In genomic region chr5:137753227-137753985, GRCh38 we compare ENCODE assay signal across 8 cellular contexts. TPM values are rescaled to one million over a fixed set of nuclear protein-coding genes. Genes with fewer than 3 reads are reported as not detected.
A peak's percentile ranks its signal among the peaks of the same experiment; 100 is the strongest.
DNase-seq lines count a peak whose midpoint lies in the region; ATAC-seq and TF ChIP-seq lines count a peak whose summit lies in the region.

No MANE protein-coding gene starts in this region.

- peak overlapping the region; percentile 98 to 100 (median 99) for H3K9ac ChIP-seq in skeletal muscle tissue (ENCODE audit: low read depth in 1 of 3, low read length in 3 of 3)

- H3K9me3 ChIP-seq in iPS DF 6.9 (ENCODE audit: control insufficient read depth, insufficient read depth, low read length) (no peaks in the 10 kb centered on the region), skeletal muscle tissue (ENCODE audit: control insufficient read depth in 3 of 3, low read length in 3 of 3) (no peaks in the 10 kb centered on the region)

- no peaks in the 10 kb centered on the region; the same call in none of the 2 replicates for H3K4me1 ChIP-seq in iPS DF 6.9 (ENCODE audit: control insufficient read depth, insufficient read depth, low read length)
- peaks cover 12 to 20% (median 16%) of the 10 kb centered on the region in 3 donors for H3K4me1 ChIP-seq in skeletal muscle tissue (ENCODE audit: control insufficient read depth in 3 of 3, insufficient read depth in 3 of 3, low read length in 3 of 3)

- TF ChIP-seq CTCF in astrocyte of the cerebellum (IDR thresholded peaks at IDR 0.05; ENCODE audit: low read depth, low read length, missing control alignments): no peak

- H3K27ac ChIP-seq in iPS DF 6.9 (ENCODE audit: low read length) (no peak overlapping the region), skeletal muscle tissue (ENCODE audit: low read depth, low read length) (peak overlapping the region; percentile 100)

- no peaks in the 10 kb centered on the region for H3K27me3 ChIP-seq in iPS DF 6.9 (ENCODE audit: control insufficient read depth, insufficient read depth, low read length)
- H3K27me3 ChIP-seq in skeletal muscle tissue (ENCODE audit: control insufficient read depth in 3 of 3, insufficient read depth in 3 of 3, low read length in 3 of 3): no peaks in the 10 kb centered on the region

- H3K4me3 ChIP-seq in GM08714 (ENCODE audit: low read length) (peak overlapping the region; percentile 81), astrocyte of the cerebellum (ENCODE audit: low read depth, low read length) (peak overlapping the region; percentile 94), iPS DF 6.9 (ENCODE audit: low read length) (peak overlapping the region; percentile 98), skeletal muscle tissue (ENCODE audit: low read length in 3 of 3) (peak overlapping the region; percentile 97 to 98 (median 98))

- no CpG with 5 or more reads among the region's 83 CpGs for WGBS in iPS DF 6.9 (ENCODE audit: insufficient coverage, insufficient read length)

- peak; percentile 3 for ATAC-seq in HG02610 (IDR thresholded peaks at IDR 0.05; ENCODE audit: unreplicated experiment)

- DNase-seq in T follicular helper cell (ENCODE audit: low read depth) (peak; percentile 30), astrocyte of the cerebellum (ENCODE audit: low read depth) (no peak), iPS DF 6.9 (ENCODE audit: low read depth, low spot score) (no peak), HuH-7.5 (ENCODE audit: low spot score) (no peak), SHP77 treated with DMSO at 0.1 percent for 48 hours (lab: John Stamatoyannopoulos, UW) (no peak)

- H3K36me3 ChIP-seq in iPS DF 6.9 (ENCODE audit: control insufficient read depth, insufficient read depth, low read length) (no peaks in the 10 kb centered on the region), skeletal muscle tissue (ENCODE audit: control insufficient read depth in 3 of 3, insufficient read depth in 3 of 3, low read length in 3 of 3) (peaks cover 0 to 2% (median 0%) of the 10 kb centered on the region in 3 donors)

- in situ Hi-C loops in astrocyte of the cerebellum (cut with HindIII; ENCODE audit: low sequenced_read_pairs): no loop called here

RNA-seq across cellular contexts. Expression of gene HNRNPA0, which starts 0.8 kb away (rescaled TPM):
- total RNA-seq in skeletal muscle tissue: 18.8 TPM

RNA-seq across cellular contexts. Expression of gene KLHL3, which starts 17.5 kb away (rescaled TPM):
- 4.2 TPM for total RNA-seq in skeletal muscle tissue
